In genomic region chr22:50620861-50621490, GRCh38 we compare ENCODE assay signal across 1 cellular context.
A peak's percentile ranks its signal among the peaks of the same experiment; 100 is the strongest.
TF ChIP-seq lines count a peak whose summit lies in the region.

No MANE protein-coding gene starts in this region.

TF ChIP-seq in HepG2, 621 proteins besides CTCF, POLR2A, EP300 and RAD21 (continued from another document):
- TF ChIP-seq MLXIP (CRISPR knock-in tag; IDR thresholded peaks at IDR 0.05; ENCODE audit: borderline replicate concordance): no peak
- TF ChIP-seq MIER3 (CRISPR knock-in tag; IDR thresholded peaks at IDR 0.05; ENCODE audit: borderline replicate concordance): no peak
- TF ChIP-seq MNT (IDR thresholded peaks at IDR 0.05): peak; percentile 67
- TF ChIP-seq CREB1 (IDR thresholded peaks at IDR 0.05): peak; percentile 97
- TF ChIP-seq CREB1 (CRISPR knock-in tag; IDR thresholded peaks at IDR 0.05): peak; percentile 64
- no peak for TF ChIP-seq ZNF34 (CRISPR knock-in tag; IDR thresholded peaks at IDR 0.05; ENCODE audit: borderline replicate concordance)
- TF ChIP-seq ZIK1 (CRISPR knock-in tag; IDR thresholded peaks at IDR 0.05; ENCODE audit: borderline replicate concordance, low read depth): no peak
- no peak for TF ChIP-seq FOXP1 (IDR thresholded peaks at IDR 0.05)
- TF ChIP-seq FOXP1 (CRISPR knock-in tag; IDR thresholded peaks at IDR 0.05): 0 out of 2 replicates have a peak, but pooled peaks have one; percentile 20
- TF ChIP-seq KDM1A (CRISPR knock-in tag; IDR thresholded peaks at IDR 0.05): no peak
- no peak for TF ChIP-seq GMEB1 (CRISPR knock-in tag; IDR thresholded peaks at IDR 0.05; ENCODE audit: borderline replicate concordance)
- no peak for TF ChIP-seq ZNF142 (CRISPR knock-in tag; IDR thresholded peaks at IDR 0.05)
- TF ChIP-seq PRDM10 (CRISPR knock-in tag; IDR thresholded peaks at IDR 0.05; ENCODE audit: low read depth): no peak
- peak; percentile 7; the same call in 1 of the 2 replicates for TF ChIP-seq ZBTB33 (CRISPR knock-in tag; IDR thresholded peaks at IDR 0.05)
- TF ChIP-seq NCOA1 (CRISPR knock-in tag; IDR thresholded peaks at IDR 0.05): 0 out of 2 replicates have a peak, but pooled peaks have one; percentile 74
